ENCODE assay signal across 17 cellular contexts in genomic region chr5:31861601-31862000, GRCh38.
"Had no signal": no experiment of that assay in that cellular context is flagged by ENCODE, and none has a peak within 500 bp of the region (broad histone marks: within the 10 kb centered on the region; RNA-seq: fewer than 3 reads in every experiment).

No MANE protein-coding gene starts in this region.

- H3K4me1 ChIP-seq: gastrocnemius medialis, prostate gland had no signal

- H3K27ac ChIP-seq: neural progenitor cell, prostate gland, right atrium auricular region had no signal

- ATAC-seq: gastrocnemius medialis; left lobe of liver; stimulated activated naive CD8-positive, alpha-beta T cell treated with anti-CD3 and anti-CD28 coated beads, Interleukin-15, Interleukin-2, amounts not matched to agents 100 U/mL and 50 U/mL, for 24 hours had no signal

- H3K27me3 ChIP-seq: neural progenitor cell, right atrium auricular region had no signal

- DNase-seq: activated B cell treated with CpG ODN at 0.5 μM for 24 hours; activated CD4-positive, alpha-beta T cell treated with anti-CD3 and anti-CD28 coated beads for 48 hours; activated CD8-positive, alpha-beta memory T cell treated with anti-CD3 and anti-CD28 coated beads, Interleukin-2, amount 50 U/mL, for 4 hours; activated effector memory CD4-positive, alpha-beta T cell treated with anti-CD3 and anti-CD28 coated beads, Interleukin-2, amount 50 U/mL, for 16 hours; activated T-cell treated with anti-CD3 and anti-CD28 coated beads, Interleukin-2, amount 50 U/mL, for 48 hours; anterior cingulate cortex; gastrocnemius medialis; kidney; stimulated activated CD4-positive, alpha-beta T cell treated with anti-CD3 and anti-CD28 coated beads, Interleukin-2, amount 100 ng/mL, for 24 hours; stimulated activated naive CD8-positive, alpha-beta T cell treated with anti-CD3 and anti-CD28 coated beads, Interleukin-15, Interleukin-2, amounts not matched to agents 100 U/mL and 50 U/mL, for 24 hours; trophoblast cell had no signal

- H3K4me1 Mint-ChIP-seq: activated B cell treated with CpG ODN at 0.5 μM for 24 hours had no signal

- H3K27ac Mint-ChIP-seq: activated B cell treated with CpG ODN at 0.5 μM for 24 hours; brain; neural progenitor cell; T-helper 2 cell treated with Interferon-gamma antibody and Interleukin-4, amounts not matched to agents 5 μg/mL and 100 μg/mL, for 36 hours had no signal

- H3K9me3 ChIP-seq: prostate gland had no signal

- H3K4me3 Mint-ChIP-seq: activated B cell treated with CpG ODN at 0.5 μM for 24 hours; brain; neural progenitor cell; T-helper 2 cell treated with Interferon-gamma antibody and Interleukin-4, amounts not matched to agents 5 μg/mL and 100 μg/mL, for 36 hours had no signal

- H3K36me3 ChIP-seq: gastrocnemius medialis, neural progenitor cell, prostate gland, right atrium auricular region had no signal

- H3K4me3 ChIP-seq: gastrocnemius medialis, neural progenitor cell, prostate gland, right atrium auricular region had no signal
